Comparison of ENCODE assay signal across 14 cellular contexts in genomic region chr16:67516296-67517177, GRCh38. TPM values are rescaled to one million over a fixed set of nuclear protein-coding genes. Genes with fewer than 3 reads are reported as not detected.
A peak's percentile ranks its signal among the peaks of the same experiment; 100 is the strongest.
DNase-seq lines count a peak whose midpoint lies in the region; ATAC-seq and TF ChIP-seq lines count a peak whose summit lies in the region.
"Had no signal": no experiment of that assay in that cellular context is flagged by ENCODE, and none has a peak within 500 bp of the region (broad histone marks: within the 10 kb centered on the region; RNA-seq: fewer than 3 reads in every experiment).

No MANE protein-coding gene starts in this region.

- H3K36me3 ChIP-seq in muscle layer of colon (ENCODE audit: insufficient read depth, low read length) = no peaks in the 10 kb centered on the region
- H3K36me3 ChIP-seq: ovary, SJCRH30 had no signal

- peak; percentile 57 for DNase-seq in AG10803 (ENCODE audit: low read depth)
- DNase-seq in LHCN-M2 (ENCODE audit: low read depth) = peak; percentile 64
- peak; percentile 24 for DNase-seq in choroid plexus epithelial cell (ENCODE audit: low read depth)
- no peak for DNase-seq in germinal center (ENCODE audit: low spot score)
- DNase-seq in DMS79 treated with DMSO at 0.1 percent for 48 hours (lab: John Stamatoyannopoulos, UW) = no peak
- DNase-seq in NCI-H187 treated with DMSO at 0.1 percent for 48 hours (lab: John Stamatoyannopoulos, UW) = no peak
- DNase-seq: activated CD4-positive, alpha-beta T cell treated with anti-CD3 and anti-CD28 coated beads, Interleukin-2, amount 10 ng/mL, durations not matched to agents 24 days and 14 days; activated gamma-delta T cell; CD4-positive, alpha-beta T cell; effector CD4-positive, alpha-beta T cell; ovary; SJCRH30 had no signal

- H3K4me1 ChIP-seq in muscle layer of colon (ENCODE audit: insufficient read depth, low read length) = peaks cover 9% of the 10 kb centered on the region
- H3K4me1 ChIP-seq: SJCRH30 had no signal

- H3K27ac ChIP-seq in muscle layer of colon (ENCODE audit: low read depth, low read length) = peak overlapping the region; percentile 48
- H3K27ac ChIP-seq: ovary, SJCRH30 had no signal

- H3K27me3 ChIP-seq in muscle layer of colon (ENCODE audit: control insufficient read depth in 1 of 2, insufficient read depth in 2 of 2, low read length in 2 of 2) = no peaks in the 10 kb centered on the region
- H3K27me3 ChIP-seq: ovary, SJCRH30 had no signal

- no peak for TF ChIP-seq CTCF in AG10803 (conservative IDR thresholded peaks at IDR 0.05; ENCODE audit: low read length)
- TF ChIP-seq CTCF in choroid plexus epithelial cell (conservative IDR thresholded peaks at IDR 0.05; ENCODE audit: low read depth, low read length) = no peak

- ATAC-seq in GM18511 (IDR thresholded peaks at IDR 0.05; ENCODE audit: unreplicated experiment) = no peak

- no peak overlapping the region for H3K4me3 ChIP-seq in AG10803 (ENCODE audit: low read length)
- no peak overlapping the region for H3K4me3 ChIP-seq in choroid plexus epithelial cell (ENCODE audit: low read depth, low read length)
- no peak overlapping the region for H3K4me3 ChIP-seq in muscle layer of colon (ENCODE audit: low read depth in 1 of 2, low read length in 2 of 2)
- H3K4me3 ChIP-seq: ovary, SJCRH30 had no signal

- no peak overlapping the region for H3K9ac ChIP-seq in muscle layer of colon (ENCODE audit: low read length)

- no peaks in the 10 kb centered on the region for H3K9me3 ChIP-seq in muscle layer of colon (ENCODE audit: low read length)
- H3K9me3 ChIP-seq: ovary, SJCRH30 had no signal

RNA-seq across cellular contexts. Expression of gene RIPOR1, which starts 12.1 kb away (rescaled TPM):
- total RNA-seq in LHCN-M2 (2014; rRNA removed) = 24.3 and 24.4 TPM in 2 replicates
- 49.1 TPM for polyA plus RNA-seq in LHCN-M2 (2012)

RNA-seq across cellular contexts. Expression of gene AGRP, which starts 33.2 kb away (rescaled TPM):
- not detected in 2 replicates for total RNA-seq in LHCN-M2 (2014; rRNA removed)
- 0.09 TPM for polyA plus RNA-seq in LHCN-M2 (2012)
- total RNA-seq: activated CD4-positive, alpha-beta T cell treated with anti-CD3 and anti-CD28 coated beads, Interleukin-2, amount 10 ng/mL, durations not matched to agents 24 days and 14 days; CD4-positive, alpha-beta T cell; SJCRH30 had no signal

RNA-seq across cellular contexts. Expression of gene ATP6V0D1, which starts 35.6 kb away (rescaled TPM):
- 147 and 156 TPM in 2 replicates for total RNA-seq in LHCN-M2 (2014; rRNA removed)
- 196 TPM for polyA plus RNA-seq in LHCN-M2 (2012)

RNA-seq across cellular contexts. Expression of gene CTCF, which starts 45.8 kb away (rescaled TPM):
- total RNA-seq in LHCN-M2 (2014; rRNA removed) = 30.6 and 36.7 TPM in 2 replicates
- 19.1 TPM for polyA plus RNA-seq in LHCN-M2 (2012)

Comparison
In these comparisons a context has a peak if more than half of its experiments do, and no peak if none do; other contexts are left out.
1. DNase-seq: peak in AG10803 (single experiment), LHCN-M2 (single experiment) and choroid plexus epithelial cell (single experiment); none in germinal center (single experiment), DMS79 treated with DMSO at 0.1 percent for 48 hours (single experiment) and NCI-H187 treated with DMSO at 0.1 percent for 48 hours (single experiment).